Comparison of ENCODE assay signal across 24 cellular contexts in the genomic region with DNA sequence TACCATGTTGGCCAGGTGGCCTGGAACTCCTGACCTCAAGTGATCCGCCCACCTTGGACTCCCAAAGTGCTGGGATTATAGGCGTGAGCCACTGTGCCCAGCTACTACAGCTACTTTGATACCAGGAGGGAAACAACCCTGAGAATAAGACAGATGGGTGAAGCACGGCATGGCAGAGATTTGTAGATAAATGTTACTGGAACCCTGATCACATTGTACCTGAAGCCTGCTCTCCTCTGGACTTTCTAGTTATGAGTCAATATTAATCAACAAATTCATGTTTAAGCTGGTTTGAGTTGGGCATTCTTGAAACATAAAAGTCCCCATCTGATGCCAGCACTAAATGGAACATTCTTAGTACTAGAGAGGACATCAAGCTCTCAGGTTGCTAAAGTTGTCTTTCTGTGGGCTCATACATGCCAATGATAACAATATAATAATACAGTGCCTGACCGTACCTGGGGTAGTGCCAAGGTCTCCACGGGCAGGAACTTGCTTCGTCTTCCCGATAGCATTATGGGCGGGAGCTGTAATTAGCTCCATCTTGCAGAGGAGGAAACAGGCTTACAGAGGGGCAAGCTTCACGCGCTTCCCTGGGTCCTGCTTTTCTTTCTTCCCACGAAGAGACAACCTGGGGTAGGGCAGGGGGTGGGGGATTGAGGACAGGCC. TPM values are rescaled to one million over a fixed set of nuclear protein-coding genes. Genes with fewer than 3 reads are reported as not detected.
DNase-seq lines count a peak whose midpoint lies in the region; ATAC-seq, FAIRE-seq and TF ChIP-seq lines count a peak whose summit lies in the region.
"Had no signal": no experiment of that assay in that cellular context is flagged by ENCODE, and none has a peak within 500 bp of the region (broad histone marks: within the 10 kb centered on the region; RNA-seq: fewer than 3 reads in every experiment).

No MANE protein-coding gene starts in this region.

- H3K27me3 Mint-ChIP-seq in activated CD8-positive, alpha-beta memory T cell treated with anti-CD3 and anti-CD28 coated beads, Interleukin-2, amount 10 ng/mL, durations not matched to agents 7 days and 5 days, result peaks cover 12% of the 10 kb centered on the region
- peaks cover 5% of the 10 kb centered on the region for H3K27me3 Mint-ChIP-seq in neural crest cell (ENCODE audit: low read depth)
- H3K27me3 Mint-ChIP-seq: activated naive CD8-positive, alpha-beta T cell treated with anti-CD3 and anti-CD28 coated beads, Interleukin-2, amount 50 U/mL, for 24 hours had no signal

- no peak for ATAC-seq in activated CD8-positive, alpha-beta memory T cell treated with anti-CD3 and anti-CD28 coated beads, Interleukin-2, amount 10 ng/mL, durations not matched to agents 7 days and 5 days
- ATAC-seq: activated naive CD8-positive, alpha-beta T cell treated with anti-CD3 and anti-CD28 coated beads, Interleukin-2, amount 50 U/mL, for 24 hours had no signal

- peaks cover 0 to 34% (median 3%) of the 10 kb centered on the region in 45 donors for H3K27me3 ChIP-seq in dorsolateral prefrontal cortex
- H3K27me3 ChIP-seq: testis had no signal

- peaks cover 8% of the 10 kb centered on the region for H3K4me1 Mint-ChIP-seq in activated CD8-positive, alpha-beta memory T cell treated with anti-CD3 and anti-CD28 coated beads, Interleukin-2, amount 10 ng/mL, durations not matched to agents 7 days and 5 days
- peaks cover 28% of the 10 kb centered on the region for H3K4me1 Mint-ChIP-seq in neural crest cell
- H3K4me1 Mint-ChIP-seq: activated CD4-positive, alpha-beta T cell treated with anti-CD3 and anti-CD28 coated beads, Interleukin-2, amount 10 ng/mL, durations not matched to agents 24 days and 14 days; activated naive CD8-positive, alpha-beta T cell treated with anti-CD3 and anti-CD28 coated beads, Interleukin-2, amount 50 U/mL, for 24 hours; CD14-positive monocyte had no signal

- H3K27ac ChIP-seq in dorsolateral prefrontal cortex, result peak overlapping the region in 39 of 59 donors; percentile 5 to 86 (median 57)
- H3K27ac ChIP-seq in temporal lobe (ENCODE audit: low read depth, low read length), result peak overlapping the region; percentile 50
- H3K27ac ChIP-seq: VCaP had no signal

- CTCF ChIA-PET in activated CD8-positive, alpha-beta memory T cell treated with anti-CD3 and anti-CD28 coated beads, Interleukin-2, amount 10 ng/mL, durations not matched to agents 7 days and 5 days (lab: Charles Lee), result interaction anchor here (1.2 to 1.6 kb wide), 2 partner anchors 17 to 24 kb away, joined by 3 to 6 read pairs; no protein-coding TSS in a partner anchor

- TF ChIP-seq CTCF in dorsolateral prefrontal cortex (IDR thresholded peaks at IDR 0.05 in 54 of 56, conservative IDR thresholded peaks at IDR 0.05 in 2 of 56; ENCODE audit: low read depth in 1 of 56, partially characterized antibody in 56 of 56), result no peak
- no peak for TF ChIP-seq CTCF in neural crest cell (conservative IDR thresholded peaks at IDR 0.05)

- H3K36me3 Mint-ChIP-seq in activated CD8-positive, alpha-beta memory T cell treated with anti-CD3 and anti-CD28 coated beads, Interleukin-2, amount 10 ng/mL, durations not matched to agents 7 days and 5 days, result no peaks in the 10 kb centered on the region
- H3K36me3 Mint-ChIP-seq in neural crest cell (ENCODE audit: low read depth), result no peaks in the 10 kb centered on the region
- H3K36me3 Mint-ChIP-seq: CD14-positive monocyte had no signal

- H3K4me3 ChIP-seq in dorsolateral prefrontal cortex, result peak overlapping the region in 4 of 59 donors; percentile 1 to 21 (median 4)
- H3K4me3 ChIP-seq: testis had no signal

- H3K4me3 Mint-ChIP-seq in activated CD8-positive, alpha-beta memory T cell treated with anti-CD3 and anti-CD28 coated beads, Interleukin-2, amount 10 ng/mL, durations not matched to agents 7 days and 5 days, result no peak overlapping the region
- H3K4me3 Mint-ChIP-seq in neural crest cell, result no peak overlapping the region
- H3K4me3 Mint-ChIP-seq: activated CD4-positive, alpha-beta T cell treated with anti-CD3 and anti-CD28 coated beads, Interleukin-2, amount 10 ng/mL, durations not matched to agents 24 days and 14 days; activated naive CD8-positive, alpha-beta T cell treated with anti-CD3 and anti-CD28 coated beads, Interleukin-2, amount 50 U/mL, for 24 hours; CD14-positive monocyte had no signal

- FAIRE-seq in H54 (lab: Jason Lieb, UNC), result no peak
- FAIRE-seq: urothelium cell line had no signal

- DNase-seq in activated CD8-positive, alpha-beta memory T cell treated with anti-CD3 and anti-CD28 coated beads for 24 hours, result peak; percentile 37
- DNase-seq in activated CD8-positive, alpha-beta memory T cell treated with anti-CD3 and anti-CD28 coated beads, Interleukin-2, amount 10 ng/mL, durations not matched to agents 7 days and 5 days, result no peak
- DNase-seq in dorsolateral prefrontal cortex (peak in 2 of 10 donors; percentile 9 to 13), neural crest cell (ENCODE audit: low read depth, low spot score) (no peak), AG08396 (ENCODE audit: low spot score) (no peak), hepatic stellate cell (ENCODE audit: low spot score) (no peak), H54 (ENCODE audit: insufficient read length, low spot score) (no peak)
- DNase-seq: activated CD4-positive, alpha-beta T cell treated with anti-CD3 and anti-CD28 coated beads, Interleukin-2, amount 10 ng/mL, durations not matched to agents 24 days and 14 days; activated gamma-delta T cell treated with Interleukin-2 at 50 U/mL for 16 hours; activated naive CD8-positive, alpha-beta T cell treated with anti-CD3 and anti-CD28 coated beads, Interleukin-2, amount 50 U/mL, for 24 hours; activated T-cell treated with anti-CD3 and anti-CD28 coated beads, Interleukin-2, amount 50 U/mL, for 48 hours; DMS79 treated with DMSO at 0.1 percent for 48 hours; GF-D8; hippocampal formation; mesenchymal stem cell; NCI-H446; NCI-H82; stimulated activated naive CD4-positive, alpha-beta T cell; T-helper 9 cell; testis had no signal

- TF ChIP-seq POLR2A in H54 (IDR thresholded peaks at IDR 0.05; ENCODE audit: low read depth, low read length), result no peak

- intact Hi-C loops in dorsolateral prefrontal cortex (cut with DNase I), result no loop called here

- no peaks in the 10 kb centered on the region for H3K9me3 Mint-ChIP-seq in activated CD8-positive, alpha-beta memory T cell treated with anti-CD3 and anti-CD28 coated beads, Interleukin-2, amount 10 ng/mL, durations not matched to agents 7 days and 5 days (ENCODE audit: low read depth)
- no peaks in the 10 kb centered on the region for H3K9me3 Mint-ChIP-seq in neural crest cell
- H3K9me3 Mint-ChIP-seq: activated CD4-positive, alpha-beta T cell treated with anti-CD3 and anti-CD28 coated beads, Interleukin-2, amount 10 ng/mL, durations not matched to agents 24 days and 14 days; activated naive CD8-positive, alpha-beta T cell treated with anti-CD3 and anti-CD28 coated beads, Interleukin-2, amount 50 U/mL, for 24 hours had no signal

- no peak overlapping the region for H3K27ac Mint-ChIP-seq in activated CD8-positive, alpha-beta memory T cell treated with anti-CD3 and anti-CD28 coated beads, Interleukin-2, amount 10 ng/mL, durations not matched to agents 7 days and 5 days
- H3K27ac Mint-ChIP-seq in neural crest cell (ENCODE audit: unreplicated experiment), result peak overlapping the region; percentile 71
- H3K27ac Mint-ChIP-seq: activated CD4-positive, alpha-beta T cell treated with anti-CD3 and anti-CD28 coated beads, Interleukin-2, amount 10 ng/mL, durations not matched to agents 24 days and 14 days; activated naive CD8-positive, alpha-beta T cell treated with anti-CD3 and anti-CD28 coated beads, Interleukin-2, amount 50 U/mL, for 24 hours had no signal

RNA-seq across cellular contexts. Expression of gene SLC19A1, which starts 30.7 kb away (rescaled TPM):
- total RNA-seq in activated CD8-positive, alpha-beta memory T cell treated with anti-CD3 and anti-CD28 coated beads, Interleukin-2, amount 10 ng/mL, durations not matched to agents 7 days and 5 days, result 10 to 100 TPM; 53.2 to 60.2 TPM
- total RNA-seq in dorsolateral prefrontal cortex (10 to 100 TPM; 13.2 to 83.6 (median 28.1) TPM), neural crest cell (31.6 and 35.1 TPM in 2 replicates), temporal lobe (7.4 TPM)
